ENCODE assay signal across 11 cellular contexts in genomic region chr1:35264861-35265260, GRCh38. TPM values are rescaled to one million over a fixed set of nuclear protein-coding genes. Genes with fewer than 3 reads are reported as not detected.
DNase-seq lines count a peak whose midpoint lies in the region; ATAC-seq and TF ChIP-seq lines count a peak whose summit lies in the region.
"Had no signal": no experiment of that assay in that cellular context is flagged by ENCODE, and none has a peak within 500 bp of the region (broad histone marks: within the 10 kb centered on the region; RNA-seq: fewer than 3 reads in every experiment).

No MANE protein-coding gene starts in this region.

- TF ChIP-seq CTCF in upper lobe of right lung (IDR thresholded peaks at IDR 0.05), result no peak

- H3K27ac ChIP-seq in upper lobe of right lung, result peak overlapping the region; percentile 27
- H3K27ac ChIP-seq: dorsolateral prefrontal cortex, SJSA1 had no signal

- DNase-seq in NCI-H2107 treated with DMSO at 0.1 percent for 48 hours (lab: John Stamatoyannopoulos, UW; ENCODE audit: unreplicated experiment), result peak; percentile 16
- DNase-seq in NCI-H2107 (lab: John Stamatoyannopoulos, UW), result no peak
- peak; percentile 41 for DNase-seq in amniotic epithelial cell (ENCODE audit: low read depth)
- DNase-seq in kidney tubule cell (ENCODE audit: low spot score), result peak; percentile 81
- DNase-seq in upper lobe of right lung, result no peak
- no peak for DNase-seq in NCI-H1417 (lab: John Stamatoyannopoulos, UW)
- DNase-seq in NCI-H748 (lab: John Stamatoyannopoulos, UW; ENCODE audit: unreplicated experiment), result no peak
- DNase-seq in DMS79 (lab: John Stamatoyannopoulos, UW), result no peak
- DNase-seq: dorsolateral prefrontal cortex, H7 had no signal

- no peaks in the 10 kb centered on the region for H3K36me3 ChIP-seq in upper lobe of right lung

- ATAC-seq in upper lobe of right lung, result peak; percentile 55

- no peaks in the 10 kb centered on the region for H3K9me3 ChIP-seq in upper lobe of right lung
- H3K9me3 ChIP-seq: SJSA1 had no signal

- H3K4me3 ChIP-seq in upper lobe of right lung, result no peak overlapping the region
- H3K4me3 ChIP-seq: dorsolateral prefrontal cortex, SJSA1 had no signal

- H3K27me3 ChIP-seq in upper lobe of right lung, result no peaks in the 10 kb centered on the region
- H3K27me3 ChIP-seq: dorsolateral prefrontal cortex, SJSA1 had no signal

- intact Hi-C loops in upper lobe of right lung (cut with DNase I), result no loop called here

- peaks cover 12% of the 10 kb centered on the region for H3K4me1 ChIP-seq in upper lobe of right lung

RNA-seq across cellular contexts. Expression of gene ZMYM4, which starts 3.6 kb away (rescaled TPM):
- total RNA-seq in upper lobe of right lung, result 48.1 TPM

Comparison
In these comparisons a context has a peak if more than half of its experiments do, and no peak if none do; other contexts are left out.
1. DNase-seq: peak in NCI-H2107 treated with DMSO at 0.1 percent for 48 hours (single experiment), amniotic epithelial cell (single experiment) and kidney tubule cell (single experiment); none in NCI-H2107 (single experiment), upper lobe of right lung (single experiment), NCI-H1417 (0 of 3), NCI-H748 (single experiment) and DMS79 (single experiment).